Comparison of ENCODE assay signal across 10 cellular contexts in the genomic region with DNA sequence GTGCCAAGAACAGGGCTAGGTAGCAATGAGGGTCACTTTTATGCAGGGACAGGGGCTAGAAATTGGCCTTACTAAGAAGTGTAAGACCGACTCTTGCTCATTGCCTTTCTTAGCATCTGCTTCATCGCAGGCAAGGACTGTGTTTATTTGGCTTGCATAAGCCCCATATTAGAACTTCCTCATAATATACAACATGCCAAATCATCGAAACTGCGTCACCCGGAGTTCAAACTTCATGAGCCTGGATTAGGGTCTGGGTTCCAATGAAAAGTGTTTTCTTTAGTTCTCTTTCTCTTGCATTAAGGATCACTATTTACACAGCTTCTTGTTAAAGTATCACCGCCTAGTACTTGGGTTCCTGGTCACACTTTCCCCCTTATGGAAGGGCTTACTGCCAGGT. TPM values are rescaled to one million over a fixed set of nuclear protein-coding genes. Genes with fewer than 3 reads are reported as not detected.
DNase-seq lines count a peak whose midpoint lies in the region; FAIRE-seq and TF ChIP-seq lines count a peak whose summit lies in the region.
"Had no signal": no experiment of that assay in that cellular context is flagged by ENCODE, and none has a peak within 500 bp of the region (broad histone marks: within the 10 kb centered on the region; RNA-seq: fewer than 3 reads in every experiment).

No MANE protein-coding gene starts in this region.

- TF ChIP-seq CTCF in KMS-11 (conservative IDR thresholded peaks at IDR 0.05; ENCODE audit: low read depth, low read length) (no peak), astrocyte (IDR thresholded peaks at IDR 0.05; ENCODE audit: insufficient read depth, low read depth, low read length) (no peak), neural cell (IDR thresholded peaks at IDR 0.05; ENCODE audit: poor library complexity, severe bottlenecking) (no peak), RWPE1 (conservative IDR thresholded peaks at IDR 0.05; ENCODE audit: low read depth) (no peak)

- H3K27me3 ChIP-seq in BLaER1 (no peaks in the 10 kb centered on the region), KMS-11 (ENCODE audit: insufficient read depth, low read depth) (no peaks in the 10 kb centered on the region), astrocyte (ENCODE audit: insufficient read depth, low read length) (peaks cover 3% of the 10 kb centered on the region), neural cell (ENCODE audit: insufficient read depth, low read depth, low read length) (peaks cover 3% of the 10 kb centered on the region)

- H3F3A ChIP-seq in neural cell (ENCODE audit: insufficient read depth, low read length, poor library complexity, severe bottlenecking), result no peaks in the 10 kb centered on the region

- peaks cover 35% of the 10 kb centered on the region for H3K4me1 ChIP-seq in BLaER1
- H3K4me1 ChIP-seq in KMS-11 (ENCODE audit: low read depth, poor library complexity, severe bottlenecking), result peaks cover 24% of the 10 kb centered on the region
- H3K4me1 ChIP-seq in astrocyte (ENCODE audit: insufficient read depth, low read length), result peaks cover 3% of the 10 kb centered on the region

- H3K79me2 ChIP-seq in KMS-11 (ENCODE audit: insufficient read depth, low read depth) (peaks cover 22% of the 10 kb centered on the region; the same call in 1 of the 2 replicates), astrocyte (ENCODE audit: insufficient read depth, low read length) (peaks cover 31% of the 10 kb centered on the region), neural cell (replicated peaks; ENCODE audit: insufficient read depth, low read length) (peaks cover 36% of the 10 kb centered on the region)

- H3K4me1 Mint-ChIP-seq in astrocyte (ENCODE audit: low read depth, unreplicated experiment), result peaks cover 15% of the 10 kb centered on the region

- H3K27ac ChIP-seq in BLaER1 (peak overlapping the region; percentile 87; the same call in 1 of the 2 replicates), KMS-11 (no peak overlapping the region), astrocyte (ENCODE audit: low read depth, low read length) (no peak overlapping the region), neural cell (ENCODE audit: low read length) (peak overlapping the region; percentile 86), RWPE1 (no peak overlapping the region)

- in situ Hi-C loops in KBM-7 (cut with MboI; ENCODE audit: low pct_unique_long_range_greater_than_20kb, low sequenced_read_pairs), result no loop called here

- FAIRE-seq in astrocyte (lab: Jason Lieb, UNC), result no peak

- no peaks in the 10 kb centered on the region for H3K9me2 ChIP-seq in neural cell (ENCODE audit: insufficient read depth, low read length)

- CTCF ChIA-PET in RWPE1 (lab: Yijun Ruan, JAX), result interaction anchor here (0.7 kb wide), 1 partner anchor 180 kb away, joined by 3 read pairs; no protein-coding TSS in a partner anchor

- POLR2A ChIA-PET in RWPE1 (lab: Yijun Ruan, JAX; ENCODE audit: low non-redundant PET), result interaction anchor here (0.6 kb wide), 1 partner anchor 206 kb away, joined by 5 read pairs; no protein-coding TSS in a partner anchor

- no peak for TF ChIP-seq RAD21 in neural cell (conservative IDR thresholded peaks at IDR 0.05)

- H3K9me3 ChIP-seq in BLaER1, result no peaks in the 10 kb centered on the region
- no peaks in the 10 kb centered on the region for H3K9me3 ChIP-seq in astrocyte (ENCODE audit: insufficient read depth, low read depth, low read length)
- H3K9me3 ChIP-seq in neural cell (ENCODE audit: low read length), result no peaks in the 10 kb centered on the region

- H3K9me3 Mint-ChIP-seq in astrocyte (ENCODE audit: unreplicated experiment), result peaks cover 1% of the 10 kb centered on the region

- no peak for TF ChIP-seq EP300 in neural cell (conservative IDR thresholded peaks at IDR 0.05; ENCODE audit: poor library complexity, severe bottlenecking)

- H3K27me3 Mint-ChIP-seq in astrocyte (ENCODE audit: low read depth, unreplicated experiment), result peaks cover 3% of the 10 kb centered on the region

- peak overlapping the region; percentile 82; the same call in 1 of the 2 replicates for H3K4me3 ChIP-seq in BLaER1
- no peak overlapping the region for H3K4me3 ChIP-seq in KMS-11 (IDR thresholded peaks at IDR 0.05; ENCODE audit: insufficient read depth, low read depth, low read length)
- H3K4me3 ChIP-seq in astrocyte (ENCODE audit: insufficient read depth, low read depth, low read length), result no peak overlapping the region
- peak overlapping the region; percentile 93 for H3K4me3 ChIP-seq in neural cell (ENCODE audit: low read length)

- peak overlapping the region; percentile 98 for H2AFZ ChIP-seq in KMS-11 (ENCODE audit: low read depth)
- peak overlapping the region; percentile 98 for H2AFZ ChIP-seq in astrocyte (ENCODE audit: low read depth, low read length)
- peak overlapping the region; percentile 100 for H2AFZ ChIP-seq in neural cell (ENCODE audit: low read depth, low read length)

- H4K20me1 ChIP-seq in BLaER1 (peaks cover 36% of the 10 kb centered on the region), KMS-11 (ENCODE audit: insufficient read depth) (no peaks in the 10 kb centered on the region), astrocyte (ENCODE audit: insufficient read depth, low read length) (peaks cover 19% of the 10 kb centered on the region), neural cell (ENCODE audit: insufficient read depth) (no peaks in the 10 kb centered on the region)

- H3K36me3 ChIP-seq in BLaER1 (peaks cover 9% of the 10 kb centered on the region), KMS-11 (ENCODE audit: insufficient read depth) (no peaks in the 10 kb centered on the region), astrocyte (ENCODE audit: insufficient read depth, low read length) (no peaks in the 10 kb centered on the region), neural cell (ENCODE audit: insufficient read depth, low read length) (no peaks in the 10 kb centered on the region)

- DNase-seq in astrocyte (ENCODE audit: low read depth) (no peak), RWPE1 (ENCODE audit: low spot score) (no peak), KBM-7 (no peak), NCI-H1048 (lab: John Stamatoyannopoulos, UW) (no peak)
- no peak for DNase-seq in NK-92 treated with Interleukin-12 subunit alpha and Interleukin-12 subunit beta, amount 100 ng/mL, for 24 hours (lab: John Stamatoyannopoulos, UW)
- DNase-seq: RPMI8226; stimulated activated CD4-positive, alpha-beta T cell treated with anti-CD3 and anti-CD28 coated beads, Interleukin-2, amount 100 ng/mL, for 48 hours had no signal

- no peaks in the 10 kb centered on the region for H3K36me3 Mint-ChIP-seq in astrocyte (ENCODE audit: low read depth, unreplicated experiment)

- H3K4me2 ChIP-seq in BLaER1 (peak overlapping the region; percentile 71), KMS-11 (peak overlapping the region; percentile 87), astrocyte (ENCODE audit: low read length) (peak overlapping the region; percentile 90), neural cell (ENCODE audit: low read length) (peak overlapping the region; percentile 84)

- H3K27ac Mint-ChIP-seq in astrocyte (ENCODE audit: unreplicated experiment), result peak overlapping the region; percentile 77

- H3K9ac ChIP-seq in BLaER1, result peak overlapping the region; percentile 87; the same call in 1 of the 2 replicates
- H3K9ac ChIP-seq in KMS-11, result no peak overlapping the region; the same call in 1 of the 2 replicates
- H3K9ac ChIP-seq in astrocyte (ENCODE audit: low read length), result no peak overlapping the region
- peak overlapping the region; percentile 84 for H3K9ac ChIP-seq in neural cell (ENCODE audit: low read length)

- H3K4me3 Mint-ChIP-seq in astrocyte (ENCODE audit: unreplicated experiment), result peak overlapping the region; percentile 83

TF ChIP-seq in neural cell, 6 proteins besides CTCF, POLR2A, EP300 and RAD21:
- TF ChIP-seq MXI1 (conservative IDR thresholded peaks at IDR 0.05; ENCODE audit: poor library complexity, severe bottlenecking) (no peak), TAF1 (IDR thresholded peaks at IDR 0.05; ENCODE audit: low read depth) (no peak), REST (IDR thresholded peaks at IDR 0.05; ENCODE audit: borderline replicate concordance) (no peak)
TF ChIP-seq in neural cell: peak in this region for 0.

RNA-seq across cellular contexts. Expression of gene SMAP1, which starts 1.0 kb away (rescaled TPM):
- 22.1 and 27.3 TPM in 2 replicates for total RNA-seq in astrocyte
- 43.6 and 43.7 TPM in 2 replicates for polyA plus RNA-seq in neural cell
- polyA minus RNA-seq in neural cell, result 64.5 and 66.6 TPM in 2 replicates

Comparison
In these comparisons a context has a peak if more than half of its experiments do, and no peak if none do; other contexts are left out.
1. H3K27ac ChIP-seq: peak in BLaER1 (single experiment) and neural cell (single experiment); none in KMS-11 (single experiment), astrocyte (single experiment) and RWPE1 (single experiment).
2. H3K4me3 ChIP-seq: peak in BLaER1 (single experiment) and neural cell (single experiment); none in KMS-11 (single experiment) and astrocyte (single experiment).
3. H3K9ac ChIP-seq: peak in BLaER1 (single experiment) and neural cell (single experiment); none in KMS-11 (single experiment) and astrocyte (single experiment).
4. Peak in every context shown above with its lines, with median percentiles within 50 percentile points of each other: H3K4me2 ChIP-seq and H2AFZ ChIP-seq.